Comparison of ENCODE assay signal across 9 cellular contexts in genomic region chrX:9466711-9467110, GRCh38. TPM values are rescaled to one million over a fixed set of nuclear protein-coding genes. Genes with fewer than 3 reads are reported as not detected.
A peak's percentile ranks its signal among the peaks of the same experiment; 100 is the strongest.
DNase-seq lines count a peak whose midpoint lies in the region; ATAC-seq, FAIRE-seq and TF ChIP-seq lines count a peak whose summit lies in the region.
"Had no signal": no experiment of that assay in that cellular context is flagged by ENCODE, and none has a peak within 500 bp of the region (broad histone marks: within the 10 kb centered on the region; RNA-seq: fewer than 3 reads in every experiment).

No MANE protein-coding gene starts in this region.

- TF ChIP-seq CTCF in kidney (IDR thresholded peaks at IDR 0.05; ENCODE audit: borderline replicate concordance, extremely low read depth, insufficient read depth): no peak
- TF ChIP-seq CTCF in thoracic aorta (IDR thresholded peaks at IDR 0.05): no peak
- TF ChIP-seq CTCF in adrenal gland (IDR thresholded peaks at IDR 0.05): no peak

- 40 to 69% (median 54%) methylated on average over 7 of the region's 7 CpGs for WGBS in adrenal gland, 4 donors

- H3K36me3 Mint-ChIP-seq in activated T-cell treated with anti-CD3 and anti-CD28 coated beads, Interleukin-2, amount 50 U/mL, for 4 hours (ENCODE audit: insufficient read depth): peaks cover 6% of the 10 kb centered on the region
- H3K36me3 Mint-ChIP-seq in activated CD8-positive, alpha-beta T cell treated with anti-CD3 and anti-CD28 coated beads, Interleukin-2, amount 10 ng/mL, durations not matched to agents 7 days and 5 days (ENCODE audit: low read depth): peaks cover 16% of the 10 kb centered on the region

- H3K27me3 Mint-ChIP-seq in activated T-cell treated with anti-CD3 and anti-CD28 coated beads, Interleukin-2, amount 50 U/mL, for 4 hours (ENCODE audit: low read depth): no peaks in the 10 kb centered on the region
- H3K27me3 Mint-ChIP-seq in activated CD8-positive, alpha-beta T cell treated with anti-CD3 and anti-CD28 coated beads, Interleukin-2, amount 10 ng/mL, durations not matched to agents 7 days and 5 days (ENCODE audit: low read depth): no peaks in the 10 kb centered on the region

- no peak overlapping the region for H3K27ac ChIP-seq in kidney (ENCODE audit: low read depth in 2 of 2, low read length in 2 of 2)
- peak overlapping the region in 1 of 2 donors; percentile 88 for H3K27ac ChIP-seq in thoracic aorta
- H3K27ac ChIP-seq in adrenal gland: no peak overlapping the region

- CTCF ChIA-PET in activated CD8-positive, alpha-beta T cell treated with anti-CD3 and anti-CD28 coated beads, Interleukin-2, amount 10 ng/mL, durations not matched to agents 7 days and 5 days (lab: Charles Lee): no interaction called here

- H3K9me3 ChIP-seq in kidney (ENCODE audit: control insufficient read depth in 1 of 2, low read length in 2 of 2): no peaks in the 10 kb centered on the region
- no peaks in the 10 kb centered on the region for H3K9me3 ChIP-seq in thoracic aorta
- no peaks in the 10 kb centered on the region for H3K9me3 ChIP-seq in adrenal gland (replicated peaks in 1 of 3)

- no peak for ATAC-seq in activated T-cell treated with anti-CD3 and anti-CD28 coated beads, Interleukin-2, amount 50 U/mL, for 4 hours
- no peak for ATAC-seq in activated CD8-positive, alpha-beta T cell treated with anti-CD3 and anti-CD28 coated beads, Interleukin-2, amount 10 ng/mL, durations not matched to agents 7 days and 5 days
- ATAC-seq in thoracic aorta (ENCODE audit: insufficient number of reproducible peaks, low FRiP score, low read depth): no peak
- no peak for ATAC-seq in HG03039 (IDR thresholded peaks at IDR 0.05; ENCODE audit: unreplicated experiment)
- no peak for ATAC-seq in GM19397 (IDR thresholded peaks at IDR 0.05; ENCODE audit: unreplicated experiment)

- H3K4me3 ChIP-seq in kidney (ENCODE audit: low read length in 2 of 2) (peak overlapping the region; percentile 52 to 72), thoracic aorta (peak overlapping the region; percentile 80), adrenal gland (peak overlapping the region in 1 of 4 donors; percentile 70)

- peaks cover 54% of the 10 kb centered on the region for H3K4me1 Mint-ChIP-seq in activated T-cell treated with anti-CD3 and anti-CD28 coated beads, Interleukin-2, amount 50 U/mL, for 4 hours (ENCODE audit: low read depth)
- H3K4me1 Mint-ChIP-seq in activated CD8-positive, alpha-beta T cell treated with anti-CD3 and anti-CD28 coated beads, Interleukin-2, amount 10 ng/mL, durations not matched to agents 7 days and 5 days (ENCODE audit: low read depth): peaks cover 40% of the 10 kb centered on the region

- DNase-seq in activated T-cell treated with anti-CD3 and anti-CD28 coated beads, Interleukin-2, amount 50 U/mL, for 4 hours: no peak
- DNase-seq in activated T-cell treated with anti-CD3 and anti-CD28 coated beads, Interleukin-2, amount 50 U/mL, for 48 hours: no peak
- no peak for DNase-seq in activated CD8-positive, alpha-beta T cell treated with anti-CD3 and anti-CD28 coated beads, Interleukin-2, amount 10 ng/mL, durations not matched to agents 7 days and 5 days
- no peak for DNase-seq in kidney
- no peak for DNase-seq in thoracic aorta (ENCODE audit: low spot score)
- no peak for DNase-seq in adrenal gland
- DNase-seq: DMS 273 treated with DMSO at 0.1 percent for 48 hours had no signal

- no peaks in the 10 kb centered on the region for H3K9me3 Mint-ChIP-seq in activated T-cell treated with anti-CD3 and anti-CD28 coated beads, Interleukin-2, amount 50 U/mL, for 4 hours
- no peaks in the 10 kb centered on the region for H3K9me3 Mint-ChIP-seq in activated CD8-positive, alpha-beta T cell treated with anti-CD3 and anti-CD28 coated beads, Interleukin-2, amount 10 ng/mL, durations not matched to agents 7 days and 5 days (ENCODE audit: insufficient read depth)

- peak overlapping the region in 1 of 2 donors; percentile 55 for H3K9ac ChIP-seq in kidney (ENCODE audit: low read length in 2 of 2)

- FAIRE-seq in kidney (lab: Jason Lieb, UNC): no peak

- H3K27me3 ChIP-seq in thoracic aorta (replicated peaks; ENCODE audit: insufficient read depth): no peaks in the 10 kb centered on the region
- no peaks in the 10 kb centered on the region for H3K27me3 ChIP-seq in adrenal gland

- H3K36me3 ChIP-seq in kidney (ENCODE audit: control insufficient read depth in 1 of 2, insufficient read depth in 2 of 2, low read length in 2 of 2) (no peaks in the 10 kb centered on the region), thoracic aorta (no peaks in the 10 kb centered on the region), adrenal gland (replicated peaks in 1 of 2) (no peaks in the 10 kb centered on the region)

- H3K27ac Mint-ChIP-seq in activated CD8-positive, alpha-beta T cell treated with anti-CD3 and anti-CD28 coated beads, Interleukin-2, amount 10 ng/mL, durations not matched to agents 7 days and 5 days: peak overlapping the region; percentile 60

- H3K4me1 ChIP-seq in kidney (ENCODE audit: control insufficient read depth in 1 of 2, insufficient read depth in 1 of 2, low read depth in 1 of 2, low read length in 2 of 2): peaks cover 5 to 9% of the 10 kb centered on the region in 2 donors
- peaks cover 5 to 26% of the 10 kb centered on the region in 2 donors for H3K4me1 ChIP-seq in thoracic aorta (ENCODE audit: control insufficient read depth in 1 of 2, low read depth in 2 of 2)
- peaks cover 0 to 15% of the 10 kb centered on the region in 2 donors for H3K4me1 ChIP-seq in adrenal gland (replicated peaks in 1 of 2)

- intact Hi-C loops in kidney (cut with DNase I): no loop called here
- intact Hi-C loops in adrenal gland (cut with DNase I): loop anchor here (10.0 kb wide), 2 partner anchors 122 to 248 kb away; no protein-coding TSS in a partner anchor

- H3K4me3 Mint-ChIP-seq in activated T-cell treated with anti-CD3 and anti-CD28 coated beads, Interleukin-2, amount 50 U/mL, for 4 hours: peak overlapping the region; percentile 83
- H3K4me3 Mint-ChIP-seq in activated CD8-positive, alpha-beta T cell treated with anti-CD3 and anti-CD28 coated beads, Interleukin-2, amount 10 ng/mL, durations not matched to agents 7 days and 5 days: peak overlapping the region; percentile 72

- POLR2A ChIA-PET in activated CD8-positive, alpha-beta T cell treated with anti-CD3 and anti-CD28 coated beads, Interleukin-2, amount 10 ng/mL, durations not matched to agents 7 days and 5 days (lab: Charles Lee): no interaction called here

- no peak for TF ChIP-seq POLR2A in adrenal gland (IDR thresholded peaks at IDR 0.05)

RNA-seq across cellular contexts. Expression of gene TBL1X, which starts 1.9 kb away (rescaled TPM):
- total RNA-seq in activated T-cell treated with anti-CD3 and anti-CD28 coated beads, Interleukin-2, amount 50 U/mL, for 4 hours: 10 to 100 TPM; 45.5 to 61.3 (median 49.9) TPM
- total RNA-seq in activated CD8-positive, alpha-beta T cell treated with anti-CD3 and anti-CD28 coated beads, Interleukin-2, amount 10 ng/mL, durations not matched to agents 7 days and 5 days: 10 to 100 TPM; 20.0 to 23.0 TPM
- 43.0 TPM for total RNA-seq in kidney
- 12.5 TPM for polyA plus RNA-seq in kidney (ENCODE audit: insufficient read depth, low read depth, low replicate concordance)
- 10 to 100 TPM; 37.9 to 39.7 TPM for total RNA-seq in thoracic aorta
- 100 to 1,000 TPM in 1 of 8 donors, 10 to 100 TPM in 7; 22.9 to 256 (median 34.8) TPM for total RNA-seq in adrenal gland
- 10 to 100 TPM in 1 of 3 donors, 1 to 10 TPM in 2; 5.0 to 20.4 (median 5.5) TPM for polyA plus RNA-seq in adrenal gland
